Comparison of ENCODE assay signal across 9 cellular contexts in the genomic region with DNA sequence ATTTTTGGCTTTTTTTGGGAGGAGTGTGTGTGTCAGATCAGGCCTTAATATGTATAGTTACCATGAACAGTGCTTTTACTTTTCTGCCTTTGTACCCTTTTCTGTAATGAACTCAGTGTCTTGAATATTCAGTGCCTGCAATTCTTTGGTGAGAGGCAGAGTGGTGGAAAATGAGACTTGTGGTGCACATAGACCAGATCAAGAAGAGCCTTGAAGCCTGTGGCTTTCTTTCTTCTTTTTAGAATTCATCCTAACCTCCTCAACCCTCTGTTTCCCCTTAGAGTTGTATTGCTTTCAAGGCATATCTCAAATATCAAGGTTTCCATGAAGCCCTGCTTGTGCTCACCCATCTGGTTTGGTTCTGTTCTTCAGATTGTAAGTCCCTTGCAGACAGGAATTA. TPM values are rescaled to one million over a fixed set of nuclear protein-coding genes. Genes with fewer than 3 reads are reported as not detected.
DNase-seq lines count a peak whose midpoint lies in the region; ATAC-seq, FAIRE-seq and TF ChIP-seq lines count a peak whose summit lies in the region.
"Had no signal": no experiment of that assay in that cellular context is flagged by ENCODE, and none has a peak within 500 bp of the region (broad histone marks: within the 10 kb centered on the region; RNA-seq: fewer than 3 reads in every experiment).

No MANE protein-coding gene starts in this region.

- H3K9me1 ChIP-seq in keratinocyte (ENCODE audit: control insufficient read depth, extremely low read depth, insufficient read depth, low read length): no peaks in the 10 kb centered on the region

- no peaks in the 10 kb centered on the region for H4K20me1 ChIP-seq in keratinocyte (ENCODE audit: control insufficient read depth, extremely low read depth, insufficient read depth, low read length)

- no peaks in the 10 kb centered on the region for H3K9me3 Mint-ChIP-seq in activated naive CD8-positive, alpha-beta T cell (ENCODE audit: low read depth)

- no peak for FAIRE-seq in keratinocyte (lab: Jason Lieb, UNC)

- intact Hi-C loops in left ventricle myocardium inferior (cut with micrococcal nuclease) (no loop called here), Right ventricle myocardium inferior (cut with DNase I) (no loop called here), testis (cut with DNase I; ENCODE audit: low total_unique reads) (no loop called here)

- no peak overlapping the region for H2AFZ ChIP-seq in keratinocyte (ENCODE audit: control insufficient read depth, low read length)

- H3K4me2 ChIP-seq in keratinocyte (ENCODE audit: control insufficient read depth, extremely low read depth, insufficient read depth, low read depth, low read length): peak overlapping the region; percentile 80

- no peak for TF ChIP-seq POLR2A in testis (IDR thresholded peaks at IDR 0.05)

- no peak for ATAC-seq in Right ventricle myocardium inferior
- no peak for ATAC-seq in HG03520 (IDR thresholded peaks at IDR 0.05; ENCODE audit: unreplicated experiment)

- H3K9ac ChIP-seq in keratinocyte (ENCODE audit: control insufficient read depth, extremely low read depth, insufficient read depth, low read length): no peak overlapping the region

- no peaks in the 10 kb centered on the region for H3K9me3 ChIP-seq in left ventricle myocardium inferior (replicated peaks)
- no peaks in the 10 kb centered on the region for H3K9me3 ChIP-seq in keratinocyte (ENCODE audit: control insufficient read depth, low read depth, low read length)
- H3K9me3 ChIP-seq in testis: no peaks in the 10 kb centered on the region

- peaks cover 66% of the 10 kb centered on the region for H3K79me2 ChIP-seq in keratinocyte (ENCODE audit: control insufficient read depth, insufficient read depth, low read length)

- TF ChIP-seq CTCF in left ventricle myocardium inferior (IDR thresholded peaks at IDR 0.05; ENCODE audit: borderline replicate concordance) (no peak), keratinocyte (optimal IDR thresholded peaks at IDR 0.05 in 1 of 3, IDR thresholded peaks at IDR 0.05 in 1 of 3, conservative IDR thresholded peaks at IDR 0.05 in 1 of 3; ENCODE audit: extremely low read depth in 1 of 3, insufficient read depth in 2 of 3, low read length in 3 of 3) (no peak), testis (IDR thresholded peaks at IDR 0.05) (no peak)

- H3K36me3 ChIP-seq in left ventricle myocardium inferior (peaks cover 3% of the 10 kb centered on the region), keratinocyte (ENCODE audit: control insufficient read depth in 2 of 2, extremely low read depth in 1 of 2, insufficient read depth in 2 of 2, low read length in 2 of 2) (peaks cover 0 to 2% of the 10 kb centered on the region in 2 experiments), urinary bladder (ENCODE audit: insufficient read depth) (no peaks in the 10 kb centered on the region), testis (ENCODE audit: low read depth, missing control alignments) (no peaks in the 10 kb centered on the region)

- H3K4me3 Mint-ChIP-seq in activated naive CD8-positive, alpha-beta T cell: peak overlapping the region; percentile 94

- H3K36me3 Mint-ChIP-seq in activated naive CD8-positive, alpha-beta T cell: peaks cover 5% of the 10 kb centered on the region

- H3K4me1 Mint-ChIP-seq in activated naive CD8-positive, alpha-beta T cell (ENCODE audit: low read depth): peaks cover 62% of the 10 kb centered on the region

- H3K27me3 Mint-ChIP-seq in activated naive CD8-positive, alpha-beta T cell: no peaks in the 10 kb centered on the region

- H3K27ac Mint-ChIP-seq in activated naive CD8-positive, alpha-beta T cell: peak overlapping the region; percentile 72

- DNase-seq in left ventricle myocardium inferior (no peak), Right ventricle myocardium inferior (ENCODE audit: missing footprints) (no peak), keratinocyte (ENCODE audit: low read depth, low spot score) (no peak), testis (no peak), SW480 (ENCODE audit: low spot score) (no peak)
- DNase-seq: stimulated activated CD4-positive, alpha-beta T cell treated with anti-CD3 and anti-CD28 coated beads, Interleukin-12 subunit alpha, Interleukin-12 subunit beta, amount 100 ng/mL, for 4 hours had no signal

- no peaks in the 10 kb centered on the region for H3K27me3 ChIP-seq in left ventricle myocardium inferior (ENCODE audit: low read depth)
- H3K27me3 ChIP-seq in keratinocyte (ENCODE audit: control insufficient read depth, extremely low read depth, insufficient read depth, low read length): no peaks in the 10 kb centered on the region
- H3K27me3 ChIP-seq in testis: no peaks in the 10 kb centered on the region

- dilution Hi-C loops in keratinocyte (cut with MboI; ENCODE audit: extremely low pct_ligation_motif_present, low sequenced_read_pairs): no loop called here

- no peak overlapping the region for H3K27ac ChIP-seq in left ventricle myocardium inferior (replicated peaks)
- no peak overlapping the region for H3K27ac ChIP-seq in keratinocyte (ENCODE audit: control insufficient read depth, insufficient read depth, low read length)
- no peak overlapping the region for H3K27ac ChIP-seq in urinary bladder (ENCODE audit: low read depth)
- no peak overlapping the region for H3K27ac ChIP-seq in testis

- H3K4me3 ChIP-seq in left ventricle myocardium inferior: peak overlapping the region; percentile 95
- H3K4me3 ChIP-seq in keratinocyte (ENCODE audit: control insufficient read depth in 2 of 3, extremely low read depth in 1 of 3, insufficient read depth in 2 of 3, low read depth in 1 of 3, low read length in 3 of 3): peak overlapping the region; percentile 73 to 95 (median 79)
- peak overlapping the region; percentile 7 for H3K4me3 ChIP-seq in urinary bladder (ENCODE audit: low read depth, low read length)
- no peak overlapping the region for H3K4me3 ChIP-seq in testis

- H3K4me1 ChIP-seq in left ventricle myocardium inferior: peaks cover 62% of the 10 kb centered on the region
- peaks cover 10% of the 10 kb centered on the region for H3K4me1 ChIP-seq in keratinocyte (ENCODE audit: control insufficient read depth, extremely low read depth, insufficient read depth, low read length)
- H3K4me1 ChIP-seq in urinary bladder (ENCODE audit: insufficient read depth): peaks cover 1% of the 10 kb centered on the region
- H3K4me1 ChIP-seq in testis: peaks cover 19% of the 10 kb centered on the region

RNA-seq across cellular contexts. Expression of a gene that starts 2.6 kb away (rescaled TPM):
- 28.1 TPM for total RNA-seq in left ventricle myocardium inferior
- 27.1 TPM for total RNA-seq in Right ventricle myocardium inferior
- polyA plus RNA-seq in keratinocyte: 5.9 to 13.8 TPM (median 10.0 TPM) in 3 replicates
- polyA plus RNA-seq in keratinocyte (2011; ENCODE audit: low read depth): 42.5 TPM
- 10.5 and 11.8 TPM in 2 replicates for polyA plus RNA-seq in keratinocyte (2011; cell fraction: cytosol; rRNA removed)
- 40.2 and 46.6 TPM in 2 replicates for polyA plus RNA-seq in keratinocyte (2011; cell fraction: nucleus; rRNA removed)
- polyA plus RNA-seq in keratinocyte (2012; ENCODE audit: low replicate concordance): 21.1 and 30.9 TPM in 2 replicates
- polyA minus RNA-seq in keratinocyte: 15.6 to 35.0 TPM (median 30.1 TPM) in 3 replicates
- 5.8 TPM for polyA minus RNA-seq in keratinocyte (2011; cell fraction: cytosol; rRNA and poly(A)+ RNA removed)
- 33.0 and 84.2 TPM in 2 replicates for polyA minus RNA-seq in keratinocyte (2011; cell fraction: nucleus; rRNA and poly(A)+ RNA removed)
- total RNA-seq in urinary bladder: 153 TPM
- polyA plus RNA-seq in urinary bladder: 23.0 TPM
- total RNA-seq in testis: 100 to 1,000 TPM in 1 of 2 donors, 10 to 100 TPM in 1; 99.9 to 124 TPM
- polyA plus RNA-seq in testis (ENCODE audit: insufficient read depth, low read depth, low replicate concordance): 83.2 TPM

RNA-seq across cellular contexts. Expression of a gene that starts 52.8 kb away (rescaled TPM):
- 42.7 TPM for total RNA-seq in left ventricle myocardium inferior
- total RNA-seq in Right ventricle myocardium inferior: 37.6 TPM
- 49.0 to 86.8 TPM (median 53.5 TPM) in 3 replicates for polyA plus RNA-seq in keratinocyte
- polyA plus RNA-seq in keratinocyte (2011; ENCODE audit: low read depth): 35.4 TPM
- 58.7 and 112 TPM in 2 replicates for polyA plus RNA-seq in keratinocyte (2011; cell fraction: cytosol; rRNA removed)
- 49.0 and 63.8 TPM in 2 replicates for polyA plus RNA-seq in keratinocyte (2011; cell fraction: nucleus; rRNA removed)
- 49.5 and 51.8 TPM in 2 replicates for polyA plus RNA-seq in keratinocyte (2012; ENCODE audit: low replicate concordance)
- polyA minus RNA-seq in keratinocyte: 16.6 to 90.7 TPM (median 50.3 TPM) in 3 replicates
- 18.8 TPM for polyA minus RNA-seq in keratinocyte (2011; cell fraction: cytosol; rRNA and poly(A)+ RNA removed)
- polyA minus RNA-seq in keratinocyte (2011; cell fraction: nucleus; rRNA and poly(A)+ RNA removed): 7.9 and 31.7 TPM in 2 replicates
- 38.0 TPM for total RNA-seq in urinary bladder
- polyA plus RNA-seq in urinary bladder: 38.3 TPM
- 10 to 100 TPM; 29.9 to 30.9 TPM for total RNA-seq in testis
- polyA plus RNA-seq in testis (ENCODE audit: insufficient read depth, low read depth, low replicate concordance): 43.5 TPM

RNA-seq across cellular contexts. Expression of a gene that starts 52.8 kb away (rescaled TPM):
- total RNA-seq in left ventricle myocardium inferior (23.7 TPM), Right ventricle myocardium inferior (22.7 TPM), urinary bladder (20.4 TPM), testis (10 to 100 TPM; 58.8 to 69.9 TPM)
- polyA plus RNA-seq in keratinocyte (31.2 to 40.6 TPM (median 36.7 TPM) in 3 replicates), urinary bladder (9.2 TPM), testis (ENCODE audit: insufficient read depth, low read depth, low replicate concordance) (47.7 TPM)
- 10.7 TPM for polyA plus RNA-seq in keratinocyte (2011; ENCODE audit: low read depth)
- 24.1 and 34.0 TPM in 2 replicates for polyA plus RNA-seq in keratinocyte (2011; cell fraction: cytosol; rRNA removed)
- 63.3 and 63.7 TPM in 2 replicates for polyA plus RNA-seq in keratinocyte (2011; cell fraction: nucleus; rRNA removed)
- polyA plus RNA-seq in keratinocyte (2012; ENCODE audit: low replicate concordance): 13.2 and 23.4 TPM in 2 replicates
- 111 to 164 TPM (median 118 TPM) in 3 replicates for polyA minus RNA-seq in keratinocyte
- 65.2 TPM for polyA minus RNA-seq in keratinocyte (2011; cell fraction: cytosol; rRNA and poly(A)+ RNA removed)
- polyA minus RNA-seq in keratinocyte (2011; cell fraction: nucleus; rRNA and poly(A)+ RNA removed): 90.4 and 112 TPM in 2 replicates

Comparison
In these comparisons a context has a peak if more than half of its experiments do, and no peak if none do; other contexts are left out.
1. H3K4me3 ChIP-seq: peak in left ventricle myocardium inferior (single experiment), keratinocyte (3 of 3) and urinary bladder (single experiment); none in testis (0 of 2).